ENCODE assay signal across 13 cellular contexts in the genomic region with DNA sequence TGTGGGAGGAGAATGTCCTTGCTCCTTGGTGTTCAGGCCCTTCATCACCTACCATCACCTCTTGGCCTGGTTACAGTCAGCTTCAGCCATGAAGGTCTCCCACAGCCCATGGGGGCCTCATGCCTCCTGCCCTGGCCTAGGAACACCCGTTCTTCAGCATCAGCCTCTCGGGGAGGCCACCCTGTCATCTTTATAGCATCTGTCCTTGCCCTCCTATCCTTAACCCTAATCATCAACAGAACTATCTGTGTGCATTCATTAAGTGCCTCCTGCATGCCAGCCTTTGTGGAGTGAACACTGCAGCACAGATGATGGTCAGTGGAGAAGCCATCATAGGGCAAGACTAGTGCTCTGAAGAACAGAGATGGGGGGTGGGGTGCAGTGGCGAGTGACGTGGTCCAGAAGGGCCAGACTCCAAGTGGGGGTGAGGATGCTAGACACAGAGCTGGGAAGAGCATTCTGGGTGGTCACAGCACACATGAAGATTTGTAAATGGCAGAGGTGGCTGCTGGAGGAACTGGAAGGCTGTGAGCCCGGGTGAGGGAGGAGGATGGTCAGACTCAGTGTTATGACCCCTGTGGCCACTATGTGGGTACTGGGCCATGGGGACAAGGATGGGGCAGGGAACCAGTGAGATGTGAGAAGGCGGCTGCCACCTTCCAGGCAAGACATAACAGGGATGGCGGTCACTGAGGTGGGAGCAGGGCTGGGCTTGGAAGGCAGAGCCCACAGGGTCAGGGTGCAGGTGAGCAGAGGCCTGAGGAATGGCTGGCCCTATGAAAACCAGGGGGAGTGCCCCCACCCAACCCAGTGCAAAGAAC. TPM values are rescaled to one million over a fixed set of nuclear protein-coding genes. Genes with fewer than 3 reads are reported as not detected.
A peak's percentile ranks its signal among the peaks of the same experiment; 100 is the strongest.
DNase-seq lines count a peak whose midpoint lies in the region; ATAC-seq and TF ChIP-seq lines count a peak whose summit lies in the region.
"Had no signal": no experiment of that assay in that cellular context is flagged by ENCODE, and none has a peak within 500 bp of the region (broad histone marks: within the 10 kb centered on the region; RNA-seq: fewer than 3 reads in every experiment).

No MANE protein-coding gene starts in this region.

- POLR2A ChIA-PET in AG04450 (lab: Yijun Ruan, JAX), result no interaction called here

- H3K4me1 ChIP-seq in ascending aorta, result peaks cover 9 to 10% of the 10 kb centered on the region in 2 donors
- peaks cover 37 to 46% of the 10 kb centered on the region in 2 experiments for H3K4me1 ChIP-seq in neutrophil (ENCODE audit: control insufficient read depth in 1 of 2, insufficient read depth in 1 of 2, low read depth in 1 of 2, low read length in 1 of 2)

- intact Hi-C loops in ascending aorta (cut with DNase I), result loop anchor here (10.0 kb wide), 1 partner anchor 978 kb away; a partner anchor contains a TSS

- H3K9me3 Mint-ChIP-seq in HFFc6, result peaks cover 39% of the 10 kb centered on the region

- H3K27me3 Mint-ChIP-seq in HFFc6 (ENCODE audit: insufficient read depth), result peaks cover 7% of the 10 kb centered on the region

- H3K27me3 ChIP-seq in AG04450 (ENCODE audit: control insufficient read depth, insufficient read depth, low read length) (no peaks in the 10 kb centered on the region), ascending aorta (no peaks in the 10 kb centered on the region), neutrophil (no peaks in the 10 kb centered on the region)
- H3K27me3 ChIP-seq: left lung, SJSA1 had no signal

- H3K9me3 ChIP-seq in AG04450 (ENCODE audit: control insufficient read depth, insufficient read depth, low read length), result peaks cover 55% of the 10 kb centered on the region
- peaks cover 0 to 19% of the 10 kb centered on the region in 2 donors for H3K9me3 ChIP-seq in ascending aorta
- no peaks in the 10 kb centered on the region for H3K9me3 ChIP-seq in neutrophil

- no peak for TF ChIP-seq CTCF in AG04450 (IDR thresholded peaks at IDR 0.05; ENCODE audit: low read depth, low read length)
- no peak for TF ChIP-seq CTCF in HFFc6 (IDR thresholded peaks at IDR 0.05)
- TF ChIP-seq CTCF in ascending aorta (IDR thresholded peaks at IDR 0.05), result no peak
- no peak for TF ChIP-seq CTCF in neutrophil (IDR thresholded peaks at IDR 0.05)

- peaks cover 27% of the 10 kb centered on the region for H3K36me3 Mint-ChIP-seq in HFFc6 (ENCODE audit: low read depth)

- no peak overlapping the region for H3K4me3 ChIP-seq in AG04450 (ENCODE audit: low read depth, low read length)
- H3K4me3 ChIP-seq in ascending aorta, result no peak overlapping the region
- H3K4me3 ChIP-seq in neutrophil (ENCODE audit: low read depth in 1 of 2, low read length in 1 of 2), result no peak overlapping the region
- H3K4me3 ChIP-seq: left lung, SJSA1, thoracic aorta had no signal

- DNase-seq in AG04450 (ENCODE audit: low read depth, low spot score) (no peak), HFFc6 (no peak), ascending aorta (ENCODE audit: low spot score in 2 of 2) (peak in 1 of 2 donors; percentile 58), anterior cingulate cortex (lab: John Stamatoyannopoulos, UW) (no peak), Ammon's horn (ENCODE audit: low spot score) (no peak), cerebellum (ENCODE audit: low spot score) (no peak)
- DNase-seq: NCI-H2107 had no signal

- peak overlapping the region; percentile 21; the same call in 1 of the 2 replicates for H3K4me3 Mint-ChIP-seq in HFFc6

- CTCF ChIA-PET in AG04450 (lab: Charles Lee), result no interaction called here

- H3K36me3 ChIP-seq in ascending aorta (no peaks in the 10 kb centered on the region), neutrophil (peaks cover 19% of the 10 kb centered on the region)
- H3K36me3 ChIP-seq: left lung, thoracic aorta had no signal

- H3K27ac ChIP-seq in AG04450 (ENCODE audit: low read depth, low read length), result peak overlapping the region; percentile 65
- peak overlapping the region; percentile 88 to 97 for H3K27ac ChIP-seq in ascending aorta
- peak overlapping the region; percentile 93 for H3K27ac ChIP-seq in neutrophil
- H3K27ac ChIP-seq: SJSA1 had no signal

- peaks cover 37% of the 10 kb centered on the region for H3K4me1 Mint-ChIP-seq in HFFc6 (ENCODE audit: low read depth)

- H3K27ac Mint-ChIP-seq in HFFc6, result peak overlapping the region; percentile 93

- no peak for ATAC-seq in GM21717 (IDR thresholded peaks at IDR 0.05; ENCODE audit: unreplicated experiment)
- ATAC-seq: left lung had no signal

RNA-seq across cellular contexts. Expression of a gene that starts 3.6 kb away (rescaled TPM):
- 25.2 and 42.6 TPM in 2 replicates for polyA plus RNA-seq in AG04450 (2011; rRNA removed)
- polyA minus RNA-seq in AG04450 (2011; rRNA and poly(A)+ RNA removed), result 18.1 and 31.7 TPM in 2 replicates
- total RNA-seq in HFFc6 (2021; fragmentation: NEBNext Ultra II Directional; extraction: Animal tissue kit (Norgen Biotek cat#: 25700)), result 10 to 100 TPM; 35.3 to 40.6 (median 37.9) TPM
- 212 TPM for total RNA-seq in ascending aorta
- 17.7 TPM for total RNA-seq in cerebellum

RNA-seq across cellular contexts. Expression of a gene that starts 33.9 kb away (rescaled TPM):
- polyA plus RNA-seq in AG04450 (2011; rRNA removed), result 1.4 and 1.8 TPM in 2 replicates
- polyA minus RNA-seq in AG04450 (2011; rRNA and poly(A)+ RNA removed), result 0.78 and 1.1 TPM in 2 replicates
- under 1 TPM in 2 of 6 experiments, not detected in 4; 0.28 to 0.76 TPM for total RNA-seq in HFFc6 (2021; fragmentation: NEBNext Ultra II Directional; extraction: Animal tissue kit (Norgen Biotek cat#: 25700))
- not detected for total RNA-seq in ascending aorta
- 0.45 TPM for total RNA-seq in cerebellum
- total RNA-seq: HT1080, SJSA1 had no signal

RNA-seq across cellular contexts. Expression of a gene that starts 41.7 kb away (rescaled TPM):
- 26.8 and 47.4 TPM in 2 replicates for polyA plus RNA-seq in AG04450 (2011; rRNA removed)
- 13.9 and 21.1 TPM in 2 replicates for polyA minus RNA-seq in AG04450 (2011; rRNA and poly(A)+ RNA removed)
- total RNA-seq in HFFc6 (2021; fragmentation: NEBNext Ultra II Directional; extraction: Animal tissue kit (Norgen Biotek cat#: 25700)), result 10 to 100 TPM; 23.2 to 28.0 (median 25.6) TPM
- total RNA-seq in ascending aorta (156 TPM), cerebellum (10.2 TPM)
